Comparison of ENCODE assay signal across 1 cellular context in genomic region chr6:47294990-47295389, GRCh38.
TF ChIP-seq lines count a peak whose summit lies in the region.

No MANE protein-coding gene starts in this region.

TF ChIP-seq in HepG2, 621 proteins besides CTCF, POLR2A, EP300 and RAD21:
- TF ChIP-seq RXRB (CRISPR knock-in tag; IDR thresholded peaks at IDR 0.05; ENCODE audit: borderline replicate concordance) (no peak), SRSF1 (optimal IDR thresholded peaks at IDR 0.05; ENCODE audit: low read depth, low read length) (no peak), ZNF44 (CRISPR knock-in tag; IDR thresholded peaks at IDR 0.05) (no peak), AFF4 (CRISPR knock-in tag; IDR thresholded peaks at IDR 0.05) (no peak), RBM22 (optimal IDR thresholded peaks at IDR 0.05; ENCODE audit: low read length) (peak; percentile 76), ZNF180 (CRISPR knock-in tag; IDR thresholded peaks at IDR 0.05; ENCODE audit: borderline replicate concordance, low read depth) (no peak), ZNF17 (CRISPR knock-in tag; IDR thresholded peaks at IDR 0.05) (no peak), CENPX (CRISPR knock-in tag; IDR thresholded peaks at IDR 0.05) (no peak), ATF7 (IDR thresholded peaks at IDR 0.05) (0 out of 2 replicates have a peak, but pooled peaks have one; percentile 48), ATF7 (CRISPR knock-in tag; IDR thresholded peaks at IDR 0.05) (no peak), ZNF367 (CRISPR knock-in tag; IDR thresholded peaks at IDR 0.05; ENCODE audit: borderline replicate concordance) (no peak), BRCA1 (CRISPR knock-in tag; IDR thresholded peaks at IDR 0.05) (no peak), ZBTB7B (CRISPR knock-in tag; IDR thresholded peaks at IDR 0.05) (no peak), ETS1 (CRISPR knock-in tag; IDR thresholded peaks at IDR 0.05) (no peak), ZNF646 (CRISPR knock-in tag; IDR thresholded peaks at IDR 0.05) (no peak), JUN (CRISPR knock-in tag; IDR thresholded peaks at IDR 0.05) (no peak), NFE2L1 (CRISPR knock-in tag; IDR thresholded peaks at IDR 0.05; ENCODE audit: borderline replicate concordance) (no peak)
